8 cellular contexts compared by ENCODE assay signal in the genomic region with DNA sequence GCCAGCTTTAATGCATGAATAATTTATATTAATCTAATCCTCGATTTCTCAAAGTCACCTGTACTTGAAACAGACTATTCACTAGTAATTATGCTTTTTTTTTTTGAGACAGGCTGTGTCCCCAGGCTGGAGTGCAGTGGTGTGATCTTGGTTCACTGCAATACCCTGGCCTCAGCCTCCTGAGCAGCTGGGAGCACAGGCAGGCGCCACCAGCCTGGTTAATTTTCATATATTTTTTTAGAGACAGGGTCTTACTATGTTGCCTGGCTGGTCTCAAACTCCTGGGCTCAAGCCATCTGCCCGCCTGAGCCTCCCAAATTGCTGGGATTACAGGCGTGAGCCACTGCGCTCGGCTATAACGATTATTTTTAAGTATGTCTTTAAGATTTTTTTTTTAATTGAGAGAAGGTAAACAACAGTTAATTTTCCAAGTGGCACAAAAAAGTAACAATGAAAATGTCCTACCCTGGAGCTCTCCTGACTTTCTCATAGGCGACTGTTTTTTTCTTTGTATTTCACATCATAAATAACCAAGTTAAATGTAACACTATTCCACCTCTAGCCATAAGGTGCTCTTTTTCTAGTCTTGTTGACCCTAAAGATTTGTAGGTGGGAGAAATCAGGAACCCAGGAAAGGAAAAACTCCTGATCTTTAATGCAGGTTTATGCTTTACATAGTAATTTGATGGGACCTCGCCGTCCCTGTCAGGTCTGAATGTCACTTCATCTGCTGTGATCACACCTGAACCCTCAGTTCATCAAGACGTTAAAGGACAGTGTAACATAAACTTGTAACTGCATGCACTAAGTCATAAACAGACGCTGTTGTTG. TPM values are rescaled to one million over a fixed set of nuclear protein-coding genes. Genes with fewer than 3 reads are reported as not detected.
DNase-seq lines count a peak whose midpoint lies in the region; ATAC-seq and TF ChIP-seq lines count a peak whose summit lies in the region.

No MANE protein-coding gene starts in this region.

- H3K4me1 ChIP-seq in cardiac muscle cell (ENCODE audit: low read depth) (no peaks in the 10 kb centered on the region), ascending aorta (peaks cover 4 to 26% of the 10 kb centered on the region in 2 donors), aorta (ENCODE audit: control insufficient read depth in 1 of 2, insufficient read depth in 2 of 2, low read length in 2 of 2) (peaks cover 0 to 4% of the 10 kb centered on the region in 2 donors)

- H3K36me3 Mint-ChIP-seq in memory B cell, result peaks cover 15% of the 10 kb centered on the region

- H3K27me3 ChIP-seq in cardiac muscle cell, result no peaks in the 10 kb centered on the region
- no peaks in the 10 kb centered on the region for H3K27me3 ChIP-seq in ascending aorta
- no peaks in the 10 kb centered on the region for H3K27me3 ChIP-seq in aorta (ENCODE audit: control insufficient read depth in 1 of 2, insufficient read depth in 2 of 2, low read length in 1 of 2)

- H3K4me3 Mint-ChIP-seq in memory B cell, result peak overlapping the region; percentile 90

- no peaks in the 10 kb centered on the region for H3K9me3 Mint-ChIP-seq in memory B cell

- no peak for ATAC-seq in memory B cell (ENCODE audit: low read depth)
- ATAC-seq in aorta (ENCODE audit: low FRiP score), result no peak
- no peak for ATAC-seq in GM18861 (IDR thresholded peaks at IDR 0.05; ENCODE audit: unreplicated experiment)
- ATAC-seq in GM19324 (IDR thresholded peaks at IDR 0.05; ENCODE audit: low FRiP score, unreplicated experiment), result no peak

- no peaks in the 10 kb centered on the region for H3K27me3 Mint-ChIP-seq in memory B cell

- H3K27ac ChIP-seq in cardiac muscle cell (peak overlapping the region; percentile 94), ascending aorta (peak overlapping the region; percentile 96 to 99), aorta (ENCODE audit: low read depth in 1 of 2, low read length in 2 of 2) (peak overlapping the region; percentile 74 to 94)

- H3K27ac Mint-ChIP-seq in memory B cell, result peak overlapping the region; percentile 98

- peaks cover 30% of the 10 kb centered on the region for H3K36me3 ChIP-seq in cardiac muscle cell
- H3K36me3 ChIP-seq in ascending aorta, result peaks cover 0 to 17% of the 10 kb centered on the region in 2 donors
- peaks cover 0 to 4% of the 10 kb centered on the region in 2 donors for H3K36me3 ChIP-seq in aorta (ENCODE audit: control insufficient read depth in 1 of 2, insufficient read depth in 2 of 2, low read length in 1 of 2)

- no peak for TF ChIP-seq CTCF in cardiac muscle cell (IDR thresholded peaks at IDR 0.05; ENCODE audit: low read depth, low read length)
- TF ChIP-seq CTCF in ascending aorta (IDR thresholded peaks at IDR 0.05), result no peak

- DNase-seq in cardiac muscle cell (ENCODE audit: low read depth in 1 of 2, low spot score in 1 of 2), result no peak
- DNase-seq in cardiac septum (ENCODE audit: low spot score), result no peak
- DNase-seq in ascending aorta (ENCODE audit: low spot score in 2 of 2), result no peak
- no peak for DNase-seq in memory B cell (ENCODE audit: low spot score in 2 of 2)
- DNase-seq in aorta, result no peak
- no peak for DNase-seq in GDM1 (lab: John Stamatoyannopoulos, UW)

- no peaks in the 10 kb centered on the region for H3K9me3 ChIP-seq in cardiac muscle cell (ENCODE audit: low read depth)
- H3K9me3 ChIP-seq in ascending aorta, result no peaks in the 10 kb centered on the region
- H3K9me3 ChIP-seq in aorta (ENCODE audit: control insufficient read depth, low read length), result no peaks in the 10 kb centered on the region

- peak overlapping the region; percentile 49 for H3K4me3 ChIP-seq in cardiac muscle cell
- H3K4me3 ChIP-seq in ascending aorta, result peak overlapping the region; percentile 87 to 93
- peak overlapping the region; percentile 58 to 77 for H3K4me3 ChIP-seq in aorta (ENCODE audit: low read length in 2 of 2)

- intact Hi-C loops in cardiac septum (cut with DNase I) (no loop called here), ascending aorta (cut with DNase I) (loop anchor here (5.0 to 10.0 kb wide), 5 partner anchors 78 to 780 kb away; a partner anchor contains a TSS), aorta (cut with DNase I) (loop anchor here (5.0 kb wide), 2 partner anchors 33 to 197 kb away; a partner anchor contains a TSS)

- WGBS in aorta, 2 donors, result 61 to 62% methylated on average over 12 of the region's 12 CpGs

- H3K4me1 Mint-ChIP-seq in memory B cell, result peaks cover 30% of the 10 kb centered on the region

RNA-seq across cellular contexts. Expression of a gene that starts 1.3 kb away (rescaled TPM):
- total RNA-seq in cardiac muscle cell, result 12.6 and 88.8 TPM in 2 replicates
- polyA plus RNA-seq in cardiac muscle cell, result 21.5 and 47.8 TPM in 2 replicates
- total RNA-seq in cardiac septum, result 66.6 TPM
- 11.4 TPM for total RNA-seq in ascending aorta
- 100 to 1,000 TPM in 1 of 2 donors, 10 to 100 TPM in 1; 86.5 to 112 TPM for total RNA-seq in aorta
- polyA plus RNA-seq in aorta, result 10 to 100 TPM in 1 of 2 donors, 1 to 10 TPM in 1; 7.6 to 13.4 TPM

RNA-seq across cellular contexts. Expression of a gene that starts 32.8 kb away (rescaled TPM):
- total RNA-seq in cardiac muscle cell, result 111 and 178 TPM in 2 replicates
- polyA plus RNA-seq in cardiac muscle cell, result 340 and 391 TPM in 2 replicates
- 325 TPM for total RNA-seq in cardiac septum
- total RNA-seq in ascending aorta, result 48.6 TPM
- 100 to 1,000 TPM in 1 of 2 donors, 10 to 100 TPM in 1; 83.8 to 112 TPM for total RNA-seq in aorta
- polyA plus RNA-seq in aorta, result 100 to 1,000 TPM; 114 to 150 TPM
